In the genomic region with DNA sequence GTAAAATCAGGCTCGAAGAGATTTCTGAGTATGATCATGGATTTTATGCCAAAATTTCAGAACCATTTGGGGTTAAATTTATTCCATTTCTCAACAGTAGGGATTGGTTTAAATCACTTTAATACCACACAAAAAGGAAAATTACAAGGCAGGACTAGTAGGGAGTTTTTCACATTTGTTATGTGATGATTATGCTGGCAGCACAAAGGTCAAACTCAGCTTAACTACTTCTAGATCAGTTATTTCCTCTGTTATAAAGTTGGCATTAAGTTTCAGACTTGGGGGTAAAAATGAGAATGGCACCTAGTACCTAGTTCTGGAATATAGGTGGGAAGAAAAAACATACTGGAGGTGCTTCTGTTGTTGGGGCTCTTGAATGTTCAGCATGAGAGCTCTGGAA, we compare ENCODE assay signal across 20 cellular contexts.
"Had no signal": no experiment of that assay in that cellular context is flagged by ENCODE, and none has a peak within 500 bp of the region (broad histone marks: within the 10 kb centered on the region; RNA-seq: fewer than 3 reads in every experiment).

No MANE protein-coding gene starts in this region.

- DNase-seq: effector memory CD8-positive, alpha-beta T cell; gastrocnemius medialis; heart right ventricle; islet precursor cell; left ventricle myocardium inferior; mesenchymal stem cell; naive thymus-derived CD8-positive, alpha-beta T cell; stimulated activated CD4-positive, alpha-beta T cell treated with anti-CD3 and anti-CD28 coated beads, Interleukin-4, amount 100 ng/mL, for 1 hour; stimulated activated CD8-positive, alpha-beta memory T cell treated with anti-CD3 and anti-CD28 coated beads, Interleukin-4, amount 100 ng/mL, for 48 hours; stimulated activated naive CD8-positive, alpha-beta T cell treated with anti-CD3 and anti-CD28 coated beads, Interleukin-15, Interleukin-2, amounts not matched to agents 100 U/mL and 50 U/mL, for 24 hours; thyroid gland; upper lobe of left lung; uterus had no signal

- H3K36me3 ChIP-seq: gastrocnemius medialis, left ventricle myocardium inferior, neutrophil, right atrium auricular region, suprapubic skin, thyroid gland, uterus had no signal

- H3K27me3 Mint-ChIP-seq: effector memory CD8-positive, alpha-beta T cell; naive thymus-derived CD8-positive, alpha-beta T cell had no signal

- H3K27ac ChIP-seq: epithelial cell of prostate, esophagus muscularis mucosa, gastrocnemius medialis, heart right ventricle, left ventricle myocardium inferior, neutrophil, right atrium auricular region, suprapubic skin, thyroid gland, upper lobe of left lung, uterus had no signal

- H3K4me3 ChIP-seq: esophagus muscularis mucosa, gastrocnemius medialis, heart right ventricle, left ventricle myocardium inferior, lung, right atrium auricular region, suprapubic skin, thyroid gland, upper lobe of left lung, uterus had no signal

- H3K27me3 ChIP-seq: esophagus muscularis mucosa, gastrocnemius medialis, heart right ventricle, neutrophil, right atrium auricular region, suprapubic skin, thyroid gland, upper lobe of left lung, uterus had no signal

- H3K27ac Mint-ChIP-seq: effector memory CD8-positive, alpha-beta T cell; stimulated activated effector memory CD8-positive, alpha-beta T cell treated with anti-CD3 and anti-CD28 coated beads, Interleukin-12 subunit alpha, Interleukin-12 subunit beta, amount 100 ng/mL, for 72 hours had no signal

- H3K9me3 Mint-ChIP-seq: effector memory CD8-positive, alpha-beta T cell; naive thymus-derived CD8-positive, alpha-beta T cell; stimulated activated effector memory CD8-positive, alpha-beta T cell treated with anti-CD3 and anti-CD28 coated beads, Interleukin-12 subunit alpha, Interleukin-12 subunit beta, amount 100 ng/mL, for 72 hours had no signal

- ATAC-seq: effector memory CD8-positive, alpha-beta T cell; gastrocnemius medialis; heart right ventricle; naive thymus-derived CD8-positive, alpha-beta T cell; stimulated activated effector memory CD8-positive, alpha-beta T cell treated with anti-CD3 and anti-CD28 coated beads, Interleukin-12 subunit alpha, Interleukin-12 subunit beta, amount 100 ng/mL, for 72 hours; stimulated activated naive CD8-positive, alpha-beta T cell treated with anti-CD3 and anti-CD28 coated beads, Interleukin-15, Interleukin-2, amounts not matched to agents 100 U/mL and 50 U/mL, for 24 hours had no signal

- H3K9me3 ChIP-seq: esophagus muscularis mucosa, gastrocnemius medialis, heart right ventricle, left ventricle myocardium inferior, neutrophil, right atrium auricular region, suprapubic skin, thyroid gland, upper lobe of left lung, uterus had no signal

- H3K4me3 Mint-ChIP-seq: effector memory CD8-positive, alpha-beta T cell; naive thymus-derived CD8-positive, alpha-beta T cell; stimulated activated effector memory CD8-positive, alpha-beta T cell treated with anti-CD3 and anti-CD28 coated beads, Interleukin-12 subunit alpha, Interleukin-12 subunit beta, amount 100 ng/mL, for 72 hours had no signal
